ENCODE assay signal across 8 cellular contexts in the genomic region with DNA sequence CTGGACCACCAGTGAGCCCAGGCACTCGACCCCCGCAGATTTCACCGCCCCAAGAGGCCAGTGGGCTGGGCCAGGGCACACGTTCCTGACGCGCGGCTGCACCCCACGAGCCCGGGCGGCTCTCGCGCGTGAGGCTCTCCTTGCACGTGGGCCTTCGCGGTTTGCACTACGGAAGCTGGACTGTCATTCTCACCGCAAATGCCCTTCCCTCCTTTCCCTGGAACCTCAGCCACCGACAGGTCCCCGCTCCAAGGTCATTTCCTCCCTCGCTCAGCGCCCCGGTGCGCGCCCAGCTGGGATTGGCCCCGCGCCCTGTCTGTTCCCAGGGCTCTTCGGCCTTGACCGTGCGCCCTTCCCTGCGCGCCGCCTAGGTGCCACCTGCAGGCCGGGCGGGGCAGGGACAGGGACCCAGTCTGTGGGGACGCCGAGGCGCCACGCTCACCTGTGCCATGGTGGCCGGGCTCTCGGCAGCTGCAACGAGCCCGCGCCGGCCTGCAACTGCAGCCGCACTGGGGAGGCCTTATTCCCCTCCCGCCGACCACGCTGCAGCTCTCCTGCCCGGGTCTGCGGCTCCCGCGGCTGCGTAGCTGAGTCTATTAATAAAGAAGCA. TPM values are rescaled to one million over a fixed set of nuclear protein-coding genes. Genes with fewer than 3 reads are reported as not detected.
A peak's percentile ranks its signal among the peaks of the same experiment; 100 is the strongest.
DNase-seq lines count a peak whose midpoint lies in the region; ATAC-seq and TF ChIP-seq lines count a peak whose summit lies in the region.

No MANE protein-coding gene starts in this region.

- TF ChIP-seq CTCF in PC-3 (conservative IDR thresholded peaks at IDR 0.05; ENCODE audit: low read depth, low read length) (peak; percentile 82), gastrocnemius medialis (IDR thresholded peaks at IDR 0.05 in 4 of 5, conservative IDR thresholded peaks at IDR 0.05 in 1 of 5) (peak; percentile 36 to 57 (median 54))

- H3K9me2 ChIP-seq in PC-3 (replicated peaks; ENCODE audit: low read length) = no peaks in the 10 kb centered on the region

- BruUV-seq in PC-3 (replicated peaks; lab: Mats Ljungman, UMichigan) = no TSS peak

- H2AFZ ChIP-seq in PC-3 (ENCODE audit: low read length) = peak overlapping the region; percentile 91

- H3K27ac ChIP-seq in PC-3 (ENCODE audit: low read length) = no peak overlapping the region
- H3K27ac ChIP-seq in gastrocnemius medialis = no peak overlapping the region

- peaks cover 19% of the 10 kb centered on the region for H3K79me2 ChIP-seq in PC-3 (ENCODE audit: low read length)

- TF ChIP-seq POLR2A in gastrocnemius medialis (IDR thresholded peaks at IDR 0.05) = no peak

- H3K4me1 ChIP-seq in PC-3 (ENCODE audit: insufficient read depth, low read length) (peaks cover 26% of the 10 kb centered on the region), gastrocnemius medialis (peaks cover 26 to 29% of the 10 kb centered on the region in 2 donors)

- H3K4me2 ChIP-seq in PC-3 (ENCODE audit: low read length) = peak overlapping the region; percentile 84

- H3K36me3 ChIP-seq in PC-3 (ENCODE audit: low read depth, low read length) (no peaks in the 10 kb centered on the region), gastrocnemius medialis (no peaks in the 10 kb centered on the region)

- peak overlapping the region; percentile 47 for H3K9ac ChIP-seq in PC-3 (ENCODE audit: low read length)

- H3F3A ChIP-seq in PC-3 (ENCODE audit: low read length, unreplicated experiment) = peaks cover 12% of the 10 kb centered on the region

- CTCF ChIA-PET in PC-3 (lab: Charles Lee) = interaction anchor here (0.6 to 1.3 kb wide), 3 partner anchors 18 to 233 kb away, joined by 3 to 10 read pairs (median 5); no protein-coding TSS in a partner anchor

- H3K4me3 ChIP-seq in PC-3 (ENCODE audit: low read length) (peak overlapping the region; percentile 59), gastrocnemius medialis (peak overlapping the region; percentile 50 to 80 (median 68))

- intact Hi-C loops in PC-3 (cut with micrococcal nuclease) (loop anchor here (5.0 to 10.0 kb wide), 2 partner anchors 58 to 209 kb away; partner anchors contain the start of genes IGHMBP2 and MRPL21), left cardiac atrium (cut with DNase I) (loop anchor here in 1 of 2 donors (5.0 kb wide), 1 partner anchor 67 kb away; no protein-coding TSS in a partner anchor), gastrocnemius medialis (cut with DNase I; ENCODE audit: low total_unique reads) (loop anchor here (5.0 kb wide), 2 partner anchors 58 to 1553 kb away; partner anchors contain the start of genes CTTN, IGHMBP2 and MRPL21)

- POLR2A ChIA-PET in PC-3 (lab: Charles Lee; ENCODE audit: unreplicated experiment) = interaction anchor here (0.7 kb wide), 1 partner anchor 28 kb away, joined by 3 read pairs; no protein-coding TSS in a partner anchor

- ATAC-seq in PC-3 = peak; percentile 61
- ATAC-seq in left cardiac atrium = peak; percentile 45 to 53
- ATAC-seq in gastrocnemius medialis = no peak
- no peak for ATAC-seq in GM18868 (IDR thresholded peaks at IDR 0.05; ENCODE audit: unreplicated experiment)

- no peaks in the 10 kb centered on the region for H4K20me1 ChIP-seq in PC-3 (ENCODE audit: low read length)

- DNase-seq in NCI-H1436 (lab: John Stamatoyannopoulos, UW) (peak; percentile 71), NCI-H1436 treated with DMSO at 0.1 percent for 48 hours (lab: John Stamatoyannopoulos, UW) (no peak), HK-2 (ENCODE audit: unreplicated experiment) (peak; percentile 70), PC-3 (peak; percentile 89), left cardiac atrium (peak; percentile 79), gastrocnemius medialis (peak in 1 of 2 donors; percentile 53)
- peak; percentile 70 for DNase-seq in activated effector memory CD4-positive, alpha-beta T cell treated with Interleukin-2 at 50 U/mL for 16 hours

- H3K27me3 ChIP-seq in PC-3 (ENCODE audit: low read length) (no peaks in the 10 kb centered on the region), gastrocnemius medialis (no peaks in the 10 kb centered on the region)

- in situ Hi-C loops in gastrocnemius medialis (cut with MboI; ENCODE audit: low sequenced_read_pairs in 4 of 4) = no loop called here

- H3K9me3 ChIP-seq in PC-3 (ENCODE audit: low read length) (no peaks in the 10 kb centered on the region), gastrocnemius medialis (no peaks in the 10 kb centered on the region)

RNA-seq across cellular contexts. Expression of gene CPT1A, which starts 2.1 kb away (rescaled TPM):
- 38.1 and 53.2 TPM in 2 replicates for total RNA-seq in PC-3 (2014; rRNA removed)
- total RNA-seq in left cardiac atrium = 10 to 100 TPM; 56.6 to 63.5 TPM
- total RNA-seq in gastrocnemius medialis = 10 to 100 TPM in 3 of 4 donors, 1 to 10 TPM in 1; 6.9 to 32.1 (median 12.9) TPM

RNA-seq across cellular contexts. Expression of gene MRPL21, which starts 59.8 kb away (rescaled TPM):
- 200 and 230 TPM in 2 replicates for total RNA-seq in PC-3 (2014; rRNA removed)
- 10 to 100 TPM; 76.0 to 89.7 TPM for total RNA-seq in left cardiac atrium
- total RNA-seq in gastrocnemius medialis = 10 to 100 TPM; 61.0 to 75.5 (median 64.6) TPM

RNA-seq across cellular contexts. Expression of gene IGHMBP2, which starts 59.9 kb away (rescaled TPM):
- total RNA-seq in PC-3 (2014; rRNA removed) (20.5 and 22.5 TPM in 2 replicates), left cardiac atrium (1 to 10 TPM; 8.2 to 9.0 TPM), gastrocnemius medialis (10 to 100 TPM; 15.5 to 22.3 (median 18.1) TPM)

Comparison
In these comparisons a context has a peak if more than half of its experiments do, and no peak if none do; other contexts are left out.
1. ATAC-seq: peak in PC-3 (single experiment) and left cardiac atrium (2 of 2); none in gastrocnemius medialis (0 of 2) and GM18868 (single experiment).